Comparison of ENCODE assay signal across 10 cellular contexts in genomic region chr19:54280025-54280424, GRCh38. TPM values are rescaled to one million over a fixed set of nuclear protein-coding genes. Genes with fewer than 3 reads are reported as not detected.
"Had no signal": no experiment of that assay in that cellular context is flagged by ENCODE, and none has a peak within 500 bp of the region (broad histone marks: within the 10 kb centered on the region; RNA-seq: fewer than 3 reads in every experiment).

No MANE protein-coding gene starts in this region.

RNA-seq across cellular contexts. Expression of gene LILRB2, which starts 0.9 kb away (rescaled TPM):
- total RNA-seq: activated CD4-positive, alpha-beta memory T cell treated with anti-CD3 and anti-CD28 coated beads, Interleukin-2, amount 10 ng/mL, durations not matched to agents 7 days and 5 days; activated CD4-positive, alpha-beta T cell treated with anti-CD3 and anti-CD28 coated beads for 36 hours; activated CD8-positive, alpha-beta memory T cell treated with anti-CD3 and anti-CD28 coated beads for 36 hours; activated naive CD8-positive, alpha-beta T cell treated with anti-CD3 and anti-CD28 coated beads for 36 hours; activated T-cell treated with anti-CD3 and anti-CD28 coated beads, Interleukin-2, amount 50 U/mL, for 72 hours; activated T-helper 2 cell treated with anti-CD3 and anti-CD28 coated beads, Interferon-gamma antibody, Interleukin-2, Interleukin-4, amounts not matched to agents 10 μg/mL and 5 μg/mL and 100 μg/mL, durations not matched to agents 14 hours and 24 hours and 36 hours; IMR-90; SJCRH30; T-helper 2 cell treated with Interferon-gamma antibody and Interleukin-4, amounts not matched to agents 100 ng/mL and 5 ng/mL, for 36 hours had no signal
- polyA plus RNA-seq: IMR-90, SK-N-SH had no signal

RNA-seq across cellular contexts. Expression of gene LILRB5, which starts 23.0 kb away (rescaled TPM):
- total RNA-seq: activated CD4-positive, alpha-beta memory T cell treated with anti-CD3 and anti-CD28 coated beads, Interleukin-2, amount 10 ng/mL, durations not matched to agents 7 days and 5 days; activated CD4-positive, alpha-beta T cell treated with anti-CD3 and anti-CD28 coated beads for 36 hours; activated CD8-positive, alpha-beta memory T cell treated with anti-CD3 and anti-CD28 coated beads for 36 hours; activated naive CD8-positive, alpha-beta T cell treated with anti-CD3 and anti-CD28 coated beads for 36 hours; IMR-90; T-helper 2 cell treated with Interferon-gamma antibody and Interleukin-4, amounts not matched to agents 100 ng/mL and 5 ng/mL, for 36 hours had no signal
- polyA plus RNA-seq: IMR-90, SK-N-SH had no signal

RNA-seq across cellular contexts. Expression of gene LILRA5, which starts 32.9 kb away (rescaled TPM):
- total RNA-seq: activated CD4-positive, alpha-beta memory T cell treated with anti-CD3 and anti-CD28 coated beads, Interleukin-2, amount 10 ng/mL, durations not matched to agents 7 days and 5 days; activated CD4-positive, alpha-beta T cell treated with anti-CD3 and anti-CD28 coated beads for 36 hours; activated CD8-positive, alpha-beta memory T cell treated with anti-CD3 and anti-CD28 coated beads for 36 hours; activated naive CD8-positive, alpha-beta T cell treated with anti-CD3 and anti-CD28 coated beads for 36 hours; activated T-cell treated with anti-CD3 and anti-CD28 coated beads, Interleukin-2, amount 50 U/mL, for 72 hours; activated T-helper 2 cell treated with anti-CD3 and anti-CD28 coated beads, Interferon-gamma antibody, Interleukin-2, Interleukin-4, amounts not matched to agents 10 μg/mL and 5 μg/mL and 100 μg/mL, durations not matched to agents 14 hours and 24 hours and 36 hours; IMR-90; SJCRH30; T-helper 2 cell treated with Interferon-gamma antibody and Interleukin-4, amounts not matched to agents 100 ng/mL and 5 ng/mL, for 36 hours had no signal
- polyA plus RNA-seq: IMR-90, SK-N-SH had no signal

RNA-seq across cellular contexts. Expression of gene LILRA6, which starts 37.4 kb away (rescaled TPM):
- total RNA-seq: activated CD4-positive, alpha-beta T cell treated with anti-CD3 and anti-CD28 coated beads for 36 hours; activated CD8-positive, alpha-beta memory T cell treated with anti-CD3 and anti-CD28 coated beads for 36 hours; activated naive CD8-positive, alpha-beta T cell treated with anti-CD3 and anti-CD28 coated beads for 36 hours; activated T-cell treated with anti-CD3 and anti-CD28 coated beads, Interleukin-2, amount 50 U/mL, for 72 hours; activated T-helper 2 cell treated with anti-CD3 and anti-CD28 coated beads, Interferon-gamma antibody, Interleukin-2, Interleukin-4, amounts not matched to agents 10 μg/mL and 5 μg/mL and 100 μg/mL, durations not matched to agents 14 hours and 24 hours and 36 hours; IMR-90; SJCRH30 had no signal
- polyA plus RNA-seq: IMR-90, SK-N-SH had no signal

RNA-seq across cellular contexts. Expression of gene LILRB3, which starts 57.2 kb away (rescaled TPM):
- total RNA-seq: activated CD4-positive, alpha-beta T cell treated with anti-CD3 and anti-CD28 coated beads for 36 hours; activated CD8-positive, alpha-beta memory T cell treated with anti-CD3 and anti-CD28 coated beads for 36 hours; activated naive CD8-positive, alpha-beta T cell treated with anti-CD3 and anti-CD28 coated beads for 36 hours; IMR-90 had no signal
- polyA plus RNA-seq: IMR-90, SK-N-SH had no signal
